Comparison of ENCODE assay signal across 27 cellular contexts in genomic region chr11:48085688-48086087, GRCh38.
"Had no signal": no experiment of that assay in that cellular context is flagged by ENCODE, and none has a peak within 500 bp of the region (broad histone marks: within the 10 kb centered on the region; RNA-seq: fewer than 3 reads in every experiment).

No MANE protein-coding gene starts in this region.

- H3K36me3 ChIP-seq: brain microvascular endothelial cell had no signal

- H3K36me3 Mint-ChIP-seq: activated naive CD8-positive, alpha-beta T cell treated with anti-CD3 and anti-CD28 coated beads for 36 hours had no signal

- H3K27ac ChIP-seq: brain microvascular endothelial cell, SK-N-MC had no signal

- H3K27me3 Mint-ChIP-seq: activated B cell treated with CpG ODN at 0.5 μM for 24 hours; activated CD4-positive, alpha-beta T cell treated with anti-CD3 and anti-CD28 coated beads, Interleukin-2, amount 10 ng/mL, durations not matched to agents 24 days and 14 days; activated CD8-positive, alpha-beta memory T cell treated with anti-CD3 and anti-CD28 coated beads, Interleukin-2, amount 10 ng/mL, durations not matched to agents 7 days and 5 days; activated naive CD4-positive, alpha-beta T cell treated with anti-CD3 and anti-CD28 coated beads, Interleukin-2, amount 10 ng/mL, durations not matched to agents 7 days and 5 days; activated naive CD8-positive, alpha-beta T cell treated with anti-CD3 and anti-CD28 coated beads for 36 hours; activated T-helper 17 cell treated with anti-CD3 and anti-CD28 coated beads, Interleukin-2, amount 50 U/mL, for 72 hours; T-cell had no signal

- H3K27me3 ChIP-seq: brain microvascular endothelial cell had no signal

- H3K4me3 ChIP-seq: SK-N-MC had no signal

- H3K9me3 Mint-ChIP-seq: activated B cell treated with CpG ODN at 0.5 μM for 24 hours; activated CD4-positive, alpha-beta T cell treated with anti-CD3 and anti-CD28 coated beads, Interleukin-2, amount 10 ng/mL, durations not matched to agents 24 days and 14 days; activated naive CD8-positive, alpha-beta T cell treated with anti-CD3 and anti-CD28 coated beads for 36 hours; activated T-helper 17 cell treated with anti-CD3 and anti-CD28 coated beads, Interleukin-2, amount 50 U/mL, for 72 hours; T-cell had no signal

- H3K27ac Mint-ChIP-seq: activated B cell treated with CpG ODN at 0.5 μM for 24 hours; activated CD4-positive, alpha-beta T cell treated with anti-CD3 and anti-CD28 coated beads, Interleukin-2, amount 10 ng/mL, durations not matched to agents 24 days and 14 days; activated CD8-positive, alpha-beta memory T cell treated with anti-CD3 and anti-CD28 coated beads, Interleukin-2, amount 10 ng/mL, durations not matched to agents 7 days and 5 days; activated naive CD4-positive, alpha-beta T cell treated with anti-CD3 and anti-CD28 coated beads, Interleukin-2, amount 10 ng/mL, durations not matched to agents 7 days and 5 days; activated naive CD8-positive, alpha-beta T cell treated with anti-CD3 and anti-CD28 coated beads for 36 hours; activated T-helper 17 cell treated with anti-CD3 and anti-CD28 coated beads, Interleukin-2, amount 50 U/mL, for 72 hours; T-cell had no signal

- H3K4me3 Mint-ChIP-seq: activated B cell treated with CpG ODN at 0.5 μM for 24 hours; activated CD4-positive, alpha-beta T cell treated with anti-CD3 and anti-CD28 coated beads, Interleukin-2, amount 10 ng/mL, durations not matched to agents 24 days and 14 days; activated CD8-positive, alpha-beta memory T cell treated with anti-CD3 and anti-CD28 coated beads, Interleukin-2, amount 10 ng/mL, durations not matched to agents 7 days and 5 days; activated naive CD4-positive, alpha-beta T cell treated with anti-CD3 and anti-CD28 coated beads, Interleukin-2, amount 10 ng/mL, durations not matched to agents 7 days and 5 days; activated naive CD8-positive, alpha-beta T cell treated with anti-CD3 and anti-CD28 coated beads for 36 hours; activated T-helper 17 cell treated with anti-CD3 and anti-CD28 coated beads, Interleukin-2, amount 50 U/mL, for 72 hours; T-cell had no signal

- DNase-seq: activated B cell treated with CpG ODN at 0.5 μM for 24 hours; activated CD4-positive, alpha-beta T cell treated with anti-CD3 and anti-CD28 coated beads for 1 hour; activated CD4-positive, alpha-beta T cell treated with anti-CD3 and anti-CD28 coated beads, Interleukin-2, amount 10 ng/mL, durations not matched to agents 24 days and 14 days; activated CD4-positive, alpha-beta T cell treated with anti-CD3 and anti-CD28 coated beads, Interleukin-2, amount 50 U/mL, for 48 hours; activated CD8-positive, alpha-beta memory T cell treated with anti-CD3 and anti-CD28 coated beads, Interleukin-2, amount 10 ng/mL, durations not matched to agents 7 days and 5 days; activated gamma-delta T cell; activated naive CD4-positive, alpha-beta T cell treated with anti-CD3 and anti-CD28 coated beads, Interleukin-2, amount 10 ng/mL, durations not matched to agents 7 days and 5 days; activated naive CD8-positive, alpha-beta T cell treated with anti-CD3 and anti-CD28 coated beads for 36 hours; activated T-cell treated with anti-CD3 and anti-CD28 coated beads, Interleukin-2, amount 50 U/mL, for 48 hours; brain microvascular endothelial cell; cerebellar nuclear complex; MM.1S; NCI-H1105 treated with DMSO at 0.1 percent for 48 hours; NCI-H1436 treated with DMSO at 0.1 percent for 48 hours; NCI-H187; NCI-H2107; NCI-H2171 treated with DMSO at 0.1 percent for 48 hours; NCI-H226; NCI-H526; NCI-H82; OCI-M1; RPMI8226; T-cell had no signal

- ATAC-seq: activated CD8-positive, alpha-beta memory T cell treated with anti-CD3 and anti-CD28 coated beads, Interleukin-2, amount 10 ng/mL, durations not matched to agents 7 days and 5 days; activated T-helper 17 cell treated with anti-CD3 and anti-CD28 coated beads, Interleukin-2, amount 50 U/mL, for 72 hours; Panc1; Right ventricle myocardium inferior; T-cell had no signal
